In genomic region chr12:132163041-132163910, GRCh38 we compare ENCODE assay signal across 10 cellular contexts. TPM values are rescaled to one million over a fixed set of nuclear protein-coding genes. Genes with fewer than 3 reads are reported as not detected.
DNase-seq lines count a peak whose midpoint lies in the region; ATAC-seq and TF ChIP-seq lines count a peak whose summit lies in the region.
"Had no signal": no experiment of that assay in that cellular context is flagged by ENCODE, and none has a peak within 500 bp of the region (broad histone marks: within the 10 kb centered on the region; RNA-seq: fewer than 3 reads in every experiment).

No MANE protein-coding gene starts in this region.

- peak overlapping the region; percentile 54 to 61 for H3K27ac ChIP-seq in tibial artery
- H3K27ac ChIP-seq: cardiac muscle cell had no signal

- peak overlapping the region; percentile 21 to 45 for H3K4me3 ChIP-seq in tibial artery
- H3K4me3 ChIP-seq: cardiac muscle cell had no signal

- H3K4me1 ChIP-seq in tibial artery = peaks cover 0 to 19% (median 17%) of the 10 kb centered on the region in 4 donors

- H3K4me3 Mint-ChIP-seq in activated T-cell treated with anti-CD3 and anti-CD28 coated beads, Interleukin-2, amount 50 U/mL, for 72 hours = peak overlapping the region; percentile 50 to 57
- H3K4me3 Mint-ChIP-seq in T-helper 17 cell = peak overlapping the region; percentile 67

- H3K27me3 ChIP-seq in tibial artery = peaks cover 0 to 3% of the 10 kb centered on the region in 2 donors

- H3K9me3 Mint-ChIP-seq in activated T-cell treated with anti-CD3 and anti-CD28 coated beads, Interleukin-2, amount 50 U/mL, for 72 hours = peaks cover 6 to 9% of the 10 kb centered on the region in 2 donors

- peaks cover 2 to 4% of the 10 kb centered on the region in 2 donors for H3K36me3 Mint-ChIP-seq in activated T-cell treated with anti-CD3 and anti-CD28 coated beads, Interleukin-2, amount 50 U/mL, for 72 hours (ENCODE audit: insufficient read depth in 2 of 2)
- no peaks in the 10 kb centered on the region for H3K36me3 Mint-ChIP-seq in T-helper 17 cell (ENCODE audit: low read depth)

- TF ChIP-seq CTCF in tibial artery (IDR thresholded peaks at IDR 0.05) = no peak

- peaks cover 12% of the 10 kb centered on the region for H3K4me1 Mint-ChIP-seq in activated T-cell treated with anti-CD3 and anti-CD28 coated beads, Interleukin-2, amount 50 U/mL, for 72 hours (ENCODE audit: low read depth)
- H3K4me1 Mint-ChIP-seq in T-helper 17 cell = peaks cover 21% of the 10 kb centered on the region

- no peaks in the 10 kb centered on the region for H3K9me3 ChIP-seq in T-helper 17 cell (ENCODE audit: control insufficient read depth, low read length, poor library complexity, severe bottlenecking)
- H3K9me3 ChIP-seq in tibial artery = no peaks in the 10 kb centered on the region

- no peak for DNase-seq in activated T-cell treated with anti-CD3 and anti-CD28 coated beads, Interleukin-2, amount 50 U/mL, for 72 hours
- DNase-seq in activated T-cell treated with anti-CD3 and anti-CD28 coated beads, Interleukin-2, amount 50 U/mL, for 48 hours = no peak
- DNase-seq in T-helper 17 cell (peak in 1 of 3 donors; percentile 11), left cardiac atrium (peak; percentile 17), tibial artery (no peak), amygdala (lab: John Stamatoyannopoulos, UW) (no peak), occipital lobe (lab: John Stamatoyannopoulos, UW) (no peak)
- no peak for DNase-seq in activated CD4-positive, alpha-beta T cell treated with anti-CD3 and anti-CD28 coated beads, Interleukin-2, amount 50 U/mL, for 4 hours
- DNase-seq: mesendoderm had no signal

- peaks cover 0 to 4% (median 4%) of the 10 kb centered on the region in 3 donors for H3K36me3 ChIP-seq in tibial artery
- H3K36me3 ChIP-seq: cardiac muscle cell had no signal

- H3K27me3 Mint-ChIP-seq in activated T-cell treated with anti-CD3 and anti-CD28 coated beads, Interleukin-2, amount 50 U/mL, for 72 hours (ENCODE audit: low read depth) = peaks cover 10% of the 10 kb centered on the region
- no peaks in the 10 kb centered on the region for H3K27me3 Mint-ChIP-seq in T-helper 17 cell

- peak in 1 of 2 donors; percentile 40 for ATAC-seq in activated T-cell treated with anti-CD3 and anti-CD28 coated beads, Interleukin-2, amount 50 U/mL, for 72 hours (replicated peaks in 1 of 2)
- ATAC-seq in T-helper 17 cell = peak; percentile 8
- peak in 1 of 2 donors; percentile 9 for ATAC-seq in left cardiac atrium

- intact Hi-C loops in left cardiac atrium (cut with DNase I) (no loop called here), tibial artery (cut with DNase I; ENCODE audit: low total_unique reads) (no loop called here)

- no peak overlapping the region for H3K27ac Mint-ChIP-seq in activated T-cell treated with anti-CD3 and anti-CD28 coated beads, Interleukin-2, amount 50 U/mL, for 72 hours
- H3K27ac Mint-ChIP-seq in T-helper 17 cell = peak overlapping the region; percentile 67

RNA-seq across cellular contexts. Expression of gene NOC4L, which starts 19.0 kb away (rescaled TPM):
- total RNA-seq in activated T-cell treated with anti-CD3 and anti-CD28 coated beads, Interleukin-2, amount 50 U/mL, for 72 hours = 10 to 100 TPM; 19.4 to 21.2 TPM
- total RNA-seq in T-helper 17 cell (10 to 100 TPM; 20.7 to 21.6 TPM), left cardiac atrium (10 to 100 TPM in 1 of 2 donors, 1 to 10 TPM in 1; 8.4 to 10.9 TPM), occipital lobe (6.2 TPM)

RNA-seq across cellular contexts. Expression of gene DDX51, which starts 19.2 kb away (rescaled TPM):
- 10 to 100 TPM; 18.3 to 23.4 TPM for total RNA-seq in activated T-cell treated with anti-CD3 and anti-CD28 coated beads, Interleukin-2, amount 50 U/mL, for 72 hours
- total RNA-seq in T-helper 17 cell = 10 to 100 TPM; 38.2 to 40.9 TPM
- 10 to 100 TPM in 1 of 2 donors, 1 to 10 TPM in 1; 8.7 to 11.3 TPM for total RNA-seq in left cardiac atrium
- total RNA-seq in occipital lobe = 7.6 TPM
